ENCODE assay signal across 8 cellular contexts in genomic region chr5:60843693-60844428, GRCh38. TPM values are rescaled to one million over a fixed set of nuclear protein-coding genes. Genes with fewer than 3 reads are reported as not detected.
DNase-seq lines count a peak whose midpoint lies in the region; ATAC-seq, FAIRE-seq and TF ChIP-seq lines count a peak whose summit lies in the region.

Gene ELOVL7, minus strand, starts transcription at chr5:60844269. Its CDS starts 56,872 bp downstream, at chr5:60787397.

- intact Hi-C loops in ascending aorta (cut with DNase I) = no loop called here
- intact Hi-C loops in sigmoid colon (cut with DNase I) = no loop called here

- H3K36me3 ChIP-seq in ascending aorta (no peaks in the 10 kb centered on the region), sigmoid colon (no peaks in the 10 kb centered on the region)

- peak; percentile 55 for DNase-seq in ELR (ENCODE audit: low read depth)
- peak in 57 of 76 experiments; percentile 3 to 67 (median 37) for DNase-seq in HUDEP-2 (lab: John Stamatoyannopoulos, UW; ENCODE audit: unreplicated experiment in 76 of 76)
- DNase-seq in RCC 7860 (ENCODE audit: low spot score) = peak; percentile 38
- DNase-seq in ascending aorta (ENCODE audit: low spot score in 2 of 2) = no peak
- DNase-seq in sigmoid colon = no peak
- no peak for DNase-seq in amniotic stem cell (lab: John Stamatoyannopoulos, UW)

- 1% methylated on average over 98 of the region's 98 CpGs for WGBS in sigmoid colon, 2 donors

- H3K9me3 ChIP-seq in ascending aorta = no peaks in the 10 kb centered on the region
- H3K9me3 ChIP-seq in sigmoid colon = no peaks in the 10 kb centered on the region

- TF ChIP-seq CTCF in ascending aorta (IDR thresholded peaks at IDR 0.05) (peak in 1 of 3 experiments; percentile 29), sigmoid colon (IDR thresholded peaks at IDR 0.05) (no peak)

- peaks cover 2 to 12% of the 10 kb centered on the region in 2 donors for H3K4me1 ChIP-seq in ascending aorta
- peaks cover 0 to 21% (median 14%) of the 10 kb centered on the region in 4 donors for H3K4me1 ChIP-seq in sigmoid colon

- peak; percentile 97 for ATAC-seq in GM21526 (IDR thresholded peaks at IDR 0.05; ENCODE audit: low FRiP score, unreplicated experiment)

- TF ChIP-seq POLR2A in sigmoid colon (IDR thresholded peaks at IDR 0.05) = peak in 1 of 2 donors; percentile 9

- no peak within 1 kb of the TSS for H3K27ac ChIP-seq in ascending aorta
- H3K27ac ChIP-seq in sigmoid colon = peak within 1 kb of the TSS in 2 of 4 donors; percentile 6 to 56

- no peak for TF ChIP-seq EP300 in sigmoid colon (IDR thresholded peaks at IDR 0.05)

- peaks cover 6% of the 10 kb centered on the region for H3K27me3 ChIP-seq in ascending aorta
- H3K27me3 ChIP-seq in sigmoid colon = peaks cover 9 to 68% (median 22%) of the 10 kb centered on the region in 3 donors

- FAIRE-seq in RCC 7860 (lab: Jason Lieb, UNC) = no peak

- H3K4me3 ChIP-seq in ascending aorta = peak within 1 kb of the TSS; percentile 61 to 77
- peak within 1 kb of the TSS; percentile 87 for H3K4me3 ChIP-seq in iPS-11a (ENCODE audit: low read depth, low read length)
- H3K4me3 ChIP-seq in sigmoid colon = peak within 1 kb of the TSS; percentile 34 to 69 (median 54)

RNA-seq across cellular contexts. Expression of gene ELOVL7, which starts in this region (rescaled TPM):
- 41.8 TPM for total RNA-seq in ascending aorta
- 1 to 10 TPM; 1.4 to 2.7 (median 2.1) TPM for total RNA-seq in sigmoid colon
- polyA plus RNA-seq in sigmoid colon = 1 to 10 TPM; 1.2 to 8.9 (median 5.5) TPM

Comparison
In these comparisons a context has a peak if more than half of its experiments do, and no peak if none do; other contexts are left out.
1. RNA of gene ELOVL7 (total RNA-seq): 41.8 TPM in ascending aorta (single experiment); 1.4 to 2.7 TPM in sigmoid colon; every median in the first group is over 10 times any median in the second.
2. DNase-seq: peak in ELR (single experiment), HUDEP-2 (57 of 76) and RCC 7860 (single experiment); none in ascending aorta (0 of 2), sigmoid colon (single experiment) and amniotic stem cell (single experiment).
3. Peak in every context shown above with its lines, with median percentiles within 50 percentile points of each other: H3K4me3 ChIP-seq.